In genomic region chr1:37487619-37487984, GRCh38 we compare ENCODE assay signal across 1 cellular context.
TF ChIP-seq lines count a peak whose summit lies in the region.

No MANE protein-coding gene starts in this region.

TF ChIP-seq in IMR-90, 13 proteins besides CTCF, POLR2A, EP300 and RAD21:
- TF ChIP-seq MAZ (IDR thresholded peaks at IDR 0.05; ENCODE audit: borderline replicate concordance, low read depth, low read length) (no peak), RCOR1 (IDR thresholded peaks at IDR 0.05; ENCODE audit: insufficient replicate concordance, low read length) (no peak), RFX5 (IDR thresholded peaks at IDR 0.05; ENCODE audit: low read depth, low read length) (no peak), NFE2L2 (IDR thresholded peaks at IDR 0.05; ENCODE audit: low read depth, low read length) (no peak), BHLHE40 (IDR thresholded peaks at IDR 0.05; ENCODE audit: low read depth, low read length) (no peak), CEBPB (IDR thresholded peaks at IDR 0.05; ENCODE audit: low read depth, low read length) (no peak), MAFK (IDR thresholded peaks at IDR 0.05; ENCODE audit: low read depth, low read length) (no peak)
- TF ChIP-seq, protein P1, sequence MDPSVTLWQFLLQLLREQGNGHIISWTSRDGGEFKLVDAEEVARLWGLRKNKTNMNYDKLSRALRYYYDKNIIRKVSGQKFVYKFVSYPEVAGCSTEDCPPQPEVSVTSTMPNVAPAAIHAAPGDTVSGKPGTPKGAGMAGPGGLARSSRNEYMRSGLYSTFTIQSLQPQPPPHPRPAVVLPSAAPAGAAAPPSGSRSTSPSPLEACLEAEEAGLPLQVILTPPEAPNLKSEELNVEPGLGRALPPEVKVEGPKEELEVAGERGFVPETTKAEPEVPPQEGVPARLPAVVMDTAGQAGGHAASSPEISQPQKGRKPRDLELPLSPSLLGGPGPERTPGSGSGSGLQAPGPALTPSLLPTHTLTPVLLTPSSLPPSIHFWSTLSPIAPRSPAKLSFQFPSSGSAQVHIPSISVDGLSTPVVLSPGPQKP (IDR thresholded peaks at IDR 0.05; ENCODE audit: borderline replicate concordance, low read depth, low read length): no peak
